Comparison of ENCODE assay signal across 18 cellular contexts in the genomic region with DNA sequence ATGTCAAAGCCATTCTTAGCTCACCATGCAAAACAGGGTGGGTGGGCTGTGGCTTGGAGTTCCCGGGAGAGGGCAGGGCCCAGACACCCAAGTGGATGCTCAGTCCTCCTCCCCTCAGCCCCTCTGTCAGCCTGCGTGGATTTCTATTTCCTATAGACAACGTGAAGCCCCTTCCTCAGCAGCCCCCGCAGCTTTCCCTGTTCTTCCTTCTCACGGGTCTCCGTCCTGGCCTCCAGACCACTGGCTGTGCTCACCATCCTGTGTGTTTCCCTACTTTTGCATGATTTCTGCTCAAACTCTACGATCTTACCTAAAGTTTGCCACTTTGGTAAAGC.
"Had no signal": no experiment of that assay in that cellular context is flagged by ENCODE, and none has a peak within 500 bp of the region (broad histone marks: within the 10 kb centered on the region; RNA-seq: fewer than 3 reads in every experiment).

No MANE protein-coding gene starts in this region.

- H3K27ac ChIP-seq: RWPE1 had no signal

- H3K9ac ChIP-seq: SK-N-SH had no signal

- H3K9me3 ChIP-seq: SK-N-SH had no signal

- H3K4me2 ChIP-seq: SK-N-SH had no signal

- DNase-seq: KBM-7, MV-4-11, NCI-H1048, NCI-H1105, NCI-H1436 treated with DMSO at 0.1 percent for 48 hours, NCI-H187 treated with DMSO at 0.1 percent for 48 hours, NCI-H2081, NCI-H2107, NCI-H226, NCI-H446, NCI-H510A, NCI-H524 treated with DMSO at 0.1 percent for 48 hours, NCI-H69, NCI-H774, SHP77, SK-N-SH, SW 1271 had no signal
